ENCODE assay signal across 21 cellular contexts in the genomic region with DNA sequence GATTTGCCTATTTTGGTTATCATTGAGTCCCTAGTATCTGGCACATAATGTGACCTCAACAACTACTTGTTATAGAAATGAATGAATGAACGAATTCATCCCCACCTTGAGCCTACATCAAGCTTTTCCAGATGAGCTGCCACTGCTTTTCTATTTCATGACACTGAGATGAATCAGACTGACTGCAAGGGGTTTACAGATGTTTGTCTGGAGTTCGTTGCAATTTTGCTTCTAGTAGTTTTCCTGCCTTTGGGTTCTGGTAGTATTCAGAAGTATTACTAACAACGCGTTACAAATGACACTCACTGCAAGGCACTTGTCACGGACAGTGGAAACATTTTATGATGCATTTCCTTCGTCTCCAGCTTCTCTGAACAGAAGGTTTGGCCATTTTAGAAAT.
DNase-seq lines count a peak whose midpoint lies in the region; ATAC-seq and TF ChIP-seq lines count a peak whose summit lies in the region.
"Had no signal": no experiment of that assay in that cellular context is flagged by ENCODE, and none has a peak within 500 bp of the region (broad histone marks: within the 10 kb centered on the region; RNA-seq: fewer than 3 reads in every experiment).

No MANE protein-coding gene starts in this region.

- no peak overlapping the region for H3K18ac ChIP-seq in mesenchymal stem cell (ENCODE audit: low read depth in 1 of 2, low read length in 2 of 2)

- H4K8ac ChIP-seq in mesenchymal stem cell (ENCODE audit: low read length): no peak overlapping the region

- H3K4me1 ChIP-seq in adipocyte (ENCODE audit: control insufficient read depth, insufficient read depth, low read length) (peaks cover 7% of the 10 kb centered on the region), mesenchymal stem cell (ENCODE audit: control insufficient read depth, insufficient read depth, low read depth, low read length) (peaks cover 1% of the 10 kb centered on the region)

- H3K9ac ChIP-seq in adipocyte (ENCODE audit: low read length) (no peak overlapping the region), mesenchymal stem cell (ENCODE audit: low read length) (no peak overlapping the region)

- H3K79me1 ChIP-seq in mesenchymal stem cell (replicated peaks; ENCODE audit: low read length, poor library complexity, severe bottlenecking): peaks cover 10% of the 10 kb centered on the region

- H3K4ac ChIP-seq in mesenchymal stem cell (ENCODE audit: low read depth in 1 of 2, low read length in 2 of 2): no peak overlapping the region

- H3K27ac Mint-ChIP-seq in HFFc6: no peak overlapping the region
- H3K27ac Mint-ChIP-seq: CD4-positive, CD25-positive, alpha-beta regulatory T cell had no signal

- H2AFZ ChIP-seq in mesenchymal stem cell (ENCODE audit: low read depth, low read length): no peak overlapping the region
- H2AFZ ChIP-seq: PC-9 had no signal

- 31% methylated on average over 5 of the region's 6 CpGs for WGBS in mesenchymal stem cell

- no peaks in the 10 kb centered on the region for H3K9me3 Mint-ChIP-seq in HFFc6

- H3K4me2 ChIP-seq in mesenchymal stem cell (ENCODE audit: low read length, poor library complexity, severe bottlenecking): no peak overlapping the region
- H3K4me2 ChIP-seq: PC-9 had no signal

- no peak overlapping the region for H3K4me3 Mint-ChIP-seq in HFFc6
- H3K4me3 Mint-ChIP-seq: CD4-positive, CD25-positive, alpha-beta regulatory T cell had no signal

- H3K27me3 ChIP-seq in adipocyte (replicated peaks; ENCODE audit: control insufficient read depth, insufficient read depth, low read length): no peaks in the 10 kb centered on the region
- H3K27me3 ChIP-seq in mesenchymal stem cell (ENCODE audit: control insufficient read depth in 1 of 2, insufficient read depth in 1 of 2, low read length in 2 of 2): no peaks in the 10 kb centered on the region

- H3K14ac ChIP-seq in mesenchymal stem cell (ENCODE audit: low read length in 2 of 2): no peak overlapping the region

- H2BK15ac ChIP-seq in mesenchymal stem cell (ENCODE audit: low read depth, poor library complexity, severe bottlenecking): no peak overlapping the region

- no peak overlapping the region for H2BK5ac ChIP-seq in mesenchymal stem cell (ENCODE audit: low read depth, low read length, poor library complexity, severe bottlenecking)

- no peak for ATAC-seq in HG03520 (IDR thresholded peaks at IDR 0.05; ENCODE audit: unreplicated experiment)
- no peak for ATAC-seq in HG03280 (IDR thresholded peaks at IDR 0.05; ENCODE audit: unreplicated experiment)

- H3K4me1 Mint-ChIP-seq in HFFc6 (ENCODE audit: low read depth): no peaks in the 10 kb centered on the region; the same call in 1 of the 2 replicates
- H3K4me1 Mint-ChIP-seq: CD4-positive, CD25-positive, alpha-beta regulatory T cell had no signal

- H2AK5ac ChIP-seq in mesenchymal stem cell (ENCODE audit: low read length, severe bottlenecking): no peak overlapping the region

- no peak overlapping the region for H3K27ac ChIP-seq in mesenchymal stem cell (ENCODE audit: low read length, poor library complexity, severe bottlenecking)
- H3K27ac ChIP-seq: PC-9, RWPE1 had no signal

- no peaks in the 10 kb centered on the region for H3K27me3 Mint-ChIP-seq in HFFc6 (ENCODE audit: insufficient read depth)
- H3K27me3 Mint-ChIP-seq: CD4-positive, CD25-positive, alpha-beta regulatory T cell had no signal

- no peak for TF ChIP-seq CTCF in HFFc6 (IDR thresholded peaks at IDR 0.05)

- no peaks in the 10 kb centered on the region for H3K36me3 Mint-ChIP-seq in HFFc6 (ENCODE audit: low read depth)
- H3K36me3 Mint-ChIP-seq: CD4-positive, CD25-positive, alpha-beta regulatory T cell had no signal

- no peaks in the 10 kb centered on the region for H3K36me3 ChIP-seq in adipocyte (ENCODE audit: control insufficient read depth, insufficient read depth, low read length, severe bottlenecking)
- H3K36me3 ChIP-seq in mesenchymal stem cell (ENCODE audit: control insufficient read depth in 1 of 2, insufficient read depth in 2 of 2, low read depth in 1 of 2, low read length in 2 of 2): no peaks in the 10 kb centered on the region

- no peaks in the 10 kb centered on the region for H3K9me3 ChIP-seq in adipocyte (ENCODE audit: control insufficient read depth, low read length)
- H3K9me3 ChIP-seq in mesenchymal stem cell (ENCODE audit: control insufficient read depth, low read length): no peaks in the 10 kb centered on the region

- H3K23ac ChIP-seq in mesenchymal stem cell (ENCODE audit: low read length in 2 of 2): no peak overlapping the region

- H3K4me3 ChIP-seq in adipocyte (ENCODE audit: low read length) (no peak overlapping the region), mesenchymal stem cell (ENCODE audit: insufficient read depth in 1 of 2, low read depth in 1 of 2, low read length in 2 of 2) (no peak overlapping the region)
- H3K4me3 ChIP-seq: PC-9 had no signal

- no peak overlapping the region for H2BK120ac ChIP-seq in mesenchymal stem cell (ENCODE audit: low read depth, low read length)

- intact Hi-C loops in cardiac septum (cut with DNase I): no loop called here

- no peak overlapping the region for H2BK12ac ChIP-seq in mesenchymal stem cell (ENCODE audit: low read length in 2 of 2)

- DNase-seq in DMS79 treated with DMSO at 0.1 percent for 48 hours (lab: John Stamatoyannopoulos, UW): peak; percentile 54
- DNase-seq in HFFc6: peak; percentile 10
- DNase-seq in adipocyte (ENCODE audit: low read depth): peak; percentile 38
- peak; percentile 28 for DNase-seq in mesenchymal stem cell
- DNase-seq in cardiac septum (ENCODE audit: low spot score): no peak
- DNase-seq: CD4-positive, CD25-positive, alpha-beta regulatory T cell; GDM1; KBM-7; MV-4-11; NCI-H1105; NCI-H146; NCI-H1930; NCI-H446; NCI-H524 treated with DMSO at 0.1 percent for 48 hours; NCI-H774; PC-9; SHP77 treated with DMSO at 0.1 percent for 48 hours; T-helper 1 cell had no signal

- H4K91ac ChIP-seq in mesenchymal stem cell (ENCODE audit: low read length): no peak overlapping the region
